26 cellular contexts compared by ENCODE assay signal in the genomic region with DNA sequence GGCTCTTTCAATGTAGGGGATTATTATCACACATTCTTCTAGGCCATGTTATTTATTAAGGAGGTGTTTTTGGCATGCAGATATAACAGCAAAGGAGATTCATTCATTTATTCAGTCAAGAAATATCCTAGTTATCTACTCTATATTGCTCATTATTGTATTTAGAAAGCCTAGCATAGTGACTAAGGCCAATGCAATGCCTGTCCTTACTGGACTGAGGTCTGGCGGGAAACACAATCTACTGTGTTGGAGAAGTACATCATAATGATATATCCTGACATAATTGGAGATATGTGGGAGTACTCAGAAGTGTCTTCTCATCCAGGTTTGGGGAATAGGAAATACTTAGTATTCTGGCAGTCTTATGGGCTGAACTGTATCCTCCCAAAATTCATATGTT.
DNase-seq lines count a peak whose midpoint lies in the region; ATAC-seq and TF ChIP-seq lines count a peak whose summit lies in the region.
"Had no signal": no experiment of that assay in that cellular context is flagged by ENCODE, and none has a peak within 500 bp of the region (broad histone marks: within the 10 kb centered on the region; RNA-seq: fewer than 3 reads in every experiment).

No MANE protein-coding gene starts in this region.

- H3K27ac ChIP-seq in ACC112 (ENCODE audit: low read depth, low read length) (peak overlapping the region; percentile 93), gastroesophageal sphincter (peak overlapping the region in 3 of 4 donors; percentile 46 to 62 (median 53))
- H3K27ac ChIP-seq: HL-60, neutrophil had no signal

- TF ChIP-seq EP300 in gastroesophageal sphincter (IDR thresholded peaks at IDR 0.05) = no peak

- 86 to 100% methylated on average over 1 of the region's 1 CpG for WGBS in gastroesophageal sphincter (ENCODE audit: low coverage in 1 of 2), 2 donors

- H2AFZ ChIP-seq in ACC112 (ENCODE audit: low read length, unreplicated experiment) = no peak overlapping the region

- H3K9me3 ChIP-seq in gastroesophageal sphincter = no peaks in the 10 kb centered on the region
- H3K9me3 ChIP-seq: heart left ventricle, neutrophil had no signal

- DNase-seq in HS-5 (ENCODE audit: low read depth) (peak; percentile 50), astrocyte of the spinal cord (ENCODE audit: low read depth, low spot score) (peak; percentile 14), NCI-H1436 treated with DMSO at 0.1 percent for 48 hours (lab: John Stamatoyannopoulos, UW) (no peak), NOMO-1 treated with DMSO at 0.1 percent for 48 hours (lab: John Stamatoyannopoulos, UW; ENCODE audit: unreplicated experiment) (no peak), NCI-H748 (lab: John Stamatoyannopoulos, UW; ENCODE audit: unreplicated experiment) (no peak)
- DNase-seq: activated B cell treated with CpG ODN at 0.5 μM for 24 hours; activated CD4-positive, alpha-beta T cell treated with anti-CD3 and anti-CD28 coated beads, Interleukin-2, amount 50 U/mL, for 48 hours; activated effector memory CD4-positive, alpha-beta T cell treated with anti-CD3 and anti-CD28 coated beads, Interleukin-2, amount 50 U/mL, for 16 hours; activated naive CD8-positive, alpha-beta T cell treated with anti-CD3 and anti-CD28 coated beads, Interleukin-2, amount 10 ng/mL, durations not matched to agents 7 days and 5 days; cortex of kidney; endodermal cell; esophagus squamous epithelium; GF-D8; heart left ventricle; mesendoderm; NCI-H1417 treated with DMSO at 0.1 percent for 48 hours; NCI-H446 treated with DMSO at 0.1 percent for 48 hours; OCI-M1; SHP77; T1000 had no signal

- in situ Hi-C loops in astrocyte of the spinal cord (cut with HindIII; ENCODE audit: low sequenced_read_pairs) = no loop called here

- ATAC-seq in gastroesophageal sphincter = no peak
- no peak for ATAC-seq in GM19351 (IDR thresholded peaks at IDR 0.05; ENCODE audit: unreplicated experiment)

- H3K27me3 ChIP-seq in ACC112 (ENCODE audit: insufficient read depth, low read length) (no peaks in the 10 kb centered on the region), gastroesophageal sphincter (no peaks in the 10 kb centered on the region)
- H3K27me3 ChIP-seq: esophagus squamous epithelium, heart left ventricle, neutrophil had no signal

- peaks cover 65% of the 10 kb centered on the region for H3K4me1 ChIP-seq in ACC112 (ENCODE audit: control insufficient read depth, insufficient read depth, low read length, unreplicated experiment)
- H3K4me1 ChIP-seq in gastroesophageal sphincter = peaks cover 12 to 43% (median 18%) of the 10 kb centered on the region in 3 donors

- TF ChIP-seq CTCF in astrocyte of the spinal cord (IDR thresholded peaks at IDR 0.05; ENCODE audit: low read depth, low read length) (no peak), gastroesophageal sphincter (IDR thresholded peaks at IDR 0.05) (no peak)

- H3K4me3 ChIP-seq in ACC112 (ENCODE audit: low read depth, low read length) = no peak overlapping the region
- H3K4me3 ChIP-seq in astrocyte of the spinal cord (ENCODE audit: low read depth, low read length) = no peak overlapping the region
- no peak overlapping the region for H3K4me3 ChIP-seq in gastroesophageal sphincter
- H3K4me3 ChIP-seq: esophagus squamous epithelium, heart left ventricle, smooth muscle cell had no signal

- H3K36me3 ChIP-seq in ACC112 (ENCODE audit: insufficient read depth, low read length) = peaks cover 10% of the 10 kb centered on the region; the same call in 1 of the 2 replicates
- no peaks in the 10 kb centered on the region for H3K36me3 ChIP-seq in gastroesophageal sphincter
- H3K36me3 ChIP-seq: esophagus squamous epithelium, heart left ventricle, neutrophil had no signal

- TF ChIP-seq POLR2A in gastroesophageal sphincter (IDR thresholded peaks at IDR 0.05) = no peak

- no peaks in the 10 kb centered on the region for H3K79me2 ChIP-seq in ACC112 (ENCODE audit: control insufficient read depth, insufficient read depth, low read length, unreplicated experiment)

Comparison
In these comparisons a context has a peak if more than half of its experiments do, and no peak if none do; other contexts are left out.
1. DNase-seq: peak in HS-5 (single experiment) and astrocyte of the spinal cord (single experiment); none in NCI-H1436 treated with DMSO at 0.1 percent for 48 hours (single experiment), NOMO-1 treated with DMSO at 0.1 percent for 48 hours (single experiment) and NCI-H748 (single experiment).